ENCODE assay signal across 1 cellular context in the genomic region with DNA sequence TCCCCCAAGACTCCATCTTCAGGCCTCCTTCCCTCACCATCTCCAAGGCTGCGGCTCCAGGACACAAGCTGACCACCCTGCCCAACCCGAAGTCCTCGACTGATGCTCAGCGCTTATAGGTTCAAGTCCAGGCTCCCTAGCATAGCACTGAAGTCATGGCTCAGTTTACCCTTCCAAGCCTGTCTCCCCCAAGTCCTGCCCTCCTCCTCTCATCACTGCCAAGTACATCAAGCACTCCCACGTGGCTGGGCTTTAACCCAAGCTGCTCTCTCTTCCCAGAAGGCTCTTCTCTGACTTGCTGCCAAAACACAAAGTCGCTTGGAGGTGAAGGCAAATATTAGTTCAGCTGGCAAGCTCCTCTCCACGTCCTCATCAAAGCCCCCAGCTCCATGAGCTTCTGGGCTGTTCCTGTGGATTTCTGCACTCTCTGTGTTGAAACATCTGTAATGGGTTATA.
TF ChIP-seq lines count a peak whose summit lies in the region.

No MANE protein-coding gene starts in this region.

TF ChIP-seq in HepG2, 621 proteins besides CTCF, POLR2A, EP300 and RAD21 (continued from another document and continues in another):
- TF ChIP-seq, protein P1, sequence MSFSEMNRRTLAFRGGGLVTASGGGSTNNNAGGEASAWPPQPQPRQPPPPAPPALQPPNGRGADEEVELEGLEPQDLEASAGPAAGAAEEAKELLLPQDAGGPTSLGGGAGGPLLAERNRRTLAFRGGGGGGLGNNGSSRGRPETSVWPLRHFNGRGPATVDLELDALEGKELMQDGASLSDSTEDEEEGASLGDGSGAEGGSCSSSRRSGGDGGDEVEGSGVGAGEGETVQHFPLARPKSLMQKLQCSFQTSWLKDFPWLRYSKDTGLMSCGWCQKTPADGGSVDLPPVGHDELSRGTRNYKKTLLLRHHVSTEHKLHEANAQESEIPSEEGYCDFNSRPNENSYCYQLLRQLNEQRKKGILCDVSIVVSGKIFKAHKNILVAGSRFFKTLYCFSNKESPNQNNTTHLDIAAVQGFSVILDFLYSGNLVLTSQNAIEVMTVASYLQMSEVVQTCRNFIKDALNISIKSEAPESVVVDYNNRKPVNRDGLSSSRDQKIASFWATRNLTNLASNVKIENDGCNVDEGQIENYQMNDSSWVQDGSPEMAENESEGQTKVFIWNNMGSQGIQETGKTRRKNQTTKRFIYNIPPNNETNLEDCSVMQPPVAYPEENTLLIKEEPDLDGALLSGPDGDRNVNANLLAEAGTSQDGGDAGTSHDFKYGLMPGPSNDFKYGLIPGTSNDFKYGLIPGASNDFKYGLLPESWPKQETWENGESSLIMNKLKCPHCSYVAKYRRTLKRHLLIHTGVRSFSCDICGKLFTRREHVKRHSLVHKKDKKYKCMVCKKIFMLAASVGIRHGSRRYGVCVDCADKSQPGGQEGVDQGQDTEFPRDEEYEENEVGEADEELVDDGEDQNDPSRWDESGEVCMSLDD (CRISPR knock-in tag; IDR thresholded peaks at IDR 0.05; ENCODE audit: borderline replicate concordance), result no peak
- no peak for TF ChIP-seq ZNF773 (CRISPR knock-in tag; IDR thresholded peaks at IDR 0.05; ENCODE audit: borderline replicate concordance)
- TF ChIP-seq, protein P2, sequence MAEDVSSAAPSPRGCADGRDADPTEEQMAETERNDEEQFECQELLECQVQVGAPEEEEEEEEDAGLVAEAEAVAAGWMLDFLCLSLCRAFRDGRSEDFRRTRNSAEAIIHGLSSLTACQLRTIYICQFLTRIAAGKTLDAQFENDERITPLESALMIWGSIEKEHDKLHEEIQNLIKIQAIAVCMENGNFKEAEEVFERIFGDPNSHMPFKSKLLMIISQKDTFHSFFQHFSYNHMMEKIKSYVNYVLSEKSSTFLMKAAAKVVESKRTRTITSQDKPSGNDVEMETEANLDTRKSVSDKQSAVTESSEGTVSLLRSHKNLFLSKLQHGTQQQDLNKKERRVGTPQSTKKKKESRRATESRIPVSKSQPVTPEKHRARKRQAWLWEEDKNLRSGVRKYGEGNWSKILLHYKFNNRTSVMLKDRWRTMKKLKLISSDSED (CRISPR knock-in tag; IDR thresholded peaks at IDR 0.05), result no peak
- no peak for TF ChIP-seq RFX5 (IDR thresholded peaks at IDR 0.05; ENCODE audit: low read depth, low read length)
- TF ChIP-seq ATF7 (IDR thresholded peaks at IDR 0.05), result no peak
- no peak for TF ChIP-seq ATF7 (CRISPR knock-in tag; IDR thresholded peaks at IDR 0.05)
- TF ChIP-seq ATRX (CRISPR knock-in tag; IDR thresholded peaks at IDR 0.05; ENCODE audit: borderline replicate concordance), result no peak
- TF ChIP-seq, protein P3, sequence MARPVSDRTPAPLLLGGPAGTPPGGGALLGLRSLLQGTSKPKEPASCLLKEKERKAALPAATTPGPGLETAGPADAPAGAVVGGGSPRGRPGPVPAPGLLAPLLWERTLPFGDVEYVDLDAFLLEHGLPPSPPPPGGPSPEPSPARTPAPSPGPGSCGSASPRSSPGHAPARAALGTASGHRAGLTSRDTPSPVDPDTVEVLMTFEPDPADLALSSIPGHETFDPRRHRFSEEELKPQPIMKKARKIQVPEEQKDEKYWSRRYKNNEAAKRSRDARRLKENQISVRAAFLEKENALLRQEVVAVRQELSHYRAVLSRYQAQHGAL (CRISPR knock-in tag; IDR thresholded peaks at IDR 0.05; ENCODE audit: not compliant biosample characterization), result no peak
- no peak for TF ChIP-seq ATF1 (CRISPR knock-in tag; IDR thresholded peaks at IDR 0.05)
- TF ChIP-seq ZNF430 (CRISPR knock-in tag; IDR thresholded peaks at IDR 0.05), result peak; percentile 77; the same call in 1 of the 2 replicates
- TF ChIP-seq TCF7 (IDR thresholded peaks at IDR 0.05; ENCODE audit: low read depth), result 0 out of 2 replicates have a peak, but pooled peaks have one; percentile 57
- TF ChIP-seq STAG1 (CRISPR knock-in tag; IDR thresholded peaks at IDR 0.05), result no peak
- no peak for TF ChIP-seq WIZ (CRISPR knock-in tag; IDR thresholded peaks at IDR 0.05)
- TF ChIP-seq BCL6 (CRISPR knock-in tag; IDR thresholded peaks at IDR 0.05), result no peak; the same call in 1 of the 2 replicates
- no peak for TF ChIP-seq PAWR (CRISPR knock-in tag; IDR thresholded peaks at IDR 0.05; ENCODE audit: borderline replicate concordance)
- 0 out of 2 replicates have a peak, but pooled peaks have one; percentile 36 for TF ChIP-seq KLF6 (CRISPR knock-in tag; IDR thresholded peaks at IDR 0.05)
- peak; percentile 63; the same call in 1 of the 2 replicates for TF ChIP-seq ZNF788 (CRISPR knock-in tag; IDR thresholded peaks at IDR 0.05; ENCODE audit: borderline replicate concordance)
- no peak for TF ChIP-seq ZFP82 (CRISPR knock-in tag; IDR thresholded peaks at IDR 0.05; ENCODE audit: borderline replicate concordance)
- no peak for TF ChIP-seq NFRKB (IDR thresholded peaks at IDR 0.05)
- TF ChIP-seq, protein P4, sequence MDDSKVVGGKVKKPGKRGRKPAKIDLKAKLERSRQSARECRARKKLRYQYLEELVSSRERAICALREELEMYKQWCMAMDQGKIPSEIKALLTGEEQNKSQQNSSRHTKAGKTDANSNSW (CRISPR knock-in tag; IDR thresholded peaks at IDR 0.05; ENCODE audit: borderline replicate concordance), result no peak
- TF ChIP-seq HDAC1 (CRISPR knock-in tag; IDR thresholded peaks at IDR 0.05), result peak; percentile 63; the same call in 1 of the 2 replicates
- TF ChIP-seq SOX5 (CRISPR knock-in tag; IDR thresholded peaks at IDR 0.05; ENCODE audit: borderline replicate concordance), result peak; percentile 74; the same call in 1 of the 2 replicates
- TF ChIP-seq, protein P5, sequence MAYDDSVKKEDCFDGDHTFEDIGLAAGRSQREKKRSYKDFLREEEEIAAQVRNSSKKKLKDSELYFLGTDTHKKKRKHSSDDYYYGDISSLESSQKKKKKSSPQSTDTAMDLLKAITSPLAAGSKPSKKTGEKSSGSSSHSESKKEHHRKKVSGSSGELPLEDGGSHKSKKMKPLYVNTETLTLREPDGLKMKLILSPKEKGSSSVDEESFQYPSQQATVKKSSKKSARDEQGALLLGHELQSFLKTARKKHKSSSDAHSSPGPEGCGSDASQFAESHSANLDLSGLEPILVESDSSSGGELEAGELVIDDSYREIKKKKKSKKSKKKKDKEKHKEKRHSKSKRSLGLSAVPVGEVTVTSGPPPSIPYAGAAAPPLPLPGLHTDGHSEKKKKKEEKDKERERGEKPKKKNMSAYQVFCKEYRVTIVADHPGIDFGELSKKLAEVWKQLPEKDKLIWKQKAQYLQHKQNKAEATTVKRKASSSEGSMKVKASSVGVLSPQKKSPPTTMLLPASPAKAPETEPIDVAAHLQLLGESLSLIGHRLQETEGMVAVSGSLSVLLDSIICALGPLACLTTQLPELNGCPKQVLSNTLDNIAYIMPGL (CRISPR knock-in tag; IDR thresholded peaks at IDR 0.05; ENCODE audit: borderline replicate concordance in 1 of 2, low read depth in 1 of 2), result no peak; a peak in 1 of 4 replicates
- TF ChIP-seq, protein P6, sequence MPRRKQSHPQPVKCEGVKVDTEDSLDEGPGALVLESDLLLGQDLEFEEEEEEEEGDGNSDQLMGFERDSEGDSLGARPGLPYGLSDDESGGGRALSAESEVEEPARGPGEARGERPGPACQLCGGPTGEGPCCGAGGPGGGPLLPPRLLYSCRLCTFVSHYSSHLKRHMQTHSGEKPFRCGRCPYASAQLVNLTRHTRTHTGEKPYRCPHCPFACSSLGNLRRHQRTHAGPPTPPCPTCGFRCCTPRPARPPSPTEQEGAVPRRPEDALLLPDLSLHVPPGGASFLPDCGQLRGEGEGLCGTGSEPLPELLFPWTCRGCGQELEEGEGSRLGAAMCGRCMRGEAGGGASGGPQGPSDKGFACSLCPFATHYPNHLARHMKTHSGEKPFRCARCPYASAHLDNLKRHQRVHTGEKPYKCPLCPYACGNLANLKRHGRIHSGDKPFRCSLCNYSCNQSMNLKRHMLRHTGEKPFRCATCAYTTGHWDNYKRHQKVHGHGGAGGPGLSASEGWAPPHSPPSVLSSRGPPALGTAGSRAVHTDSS (CRISPR knock-in tag; conservative IDR thresholded peaks at IDR 0.05), result no peak
- TF ChIP-seq, protein P7, sequence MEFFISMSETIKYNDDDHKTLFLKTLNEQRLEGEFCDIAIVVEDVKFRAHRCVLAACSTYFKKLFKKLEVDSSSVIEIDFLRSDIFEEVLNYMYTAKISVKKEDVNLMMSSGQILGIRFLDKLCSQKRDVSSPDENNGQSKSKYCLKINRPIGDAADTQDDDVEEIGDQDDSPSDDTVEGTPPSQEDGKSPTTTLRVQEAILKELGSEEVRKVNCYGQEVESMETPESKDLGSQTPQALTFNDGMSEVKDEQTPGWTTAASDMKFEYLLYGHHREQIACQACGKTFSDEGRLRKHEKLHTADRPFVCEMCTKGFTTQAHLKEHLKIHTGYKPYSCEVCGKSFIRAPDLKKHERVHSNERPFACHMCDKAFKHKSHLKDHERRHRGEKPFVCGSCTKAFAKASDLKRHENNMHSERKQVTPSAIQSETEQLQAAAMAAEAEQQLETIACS (CRISPR knock-in tag; IDR thresholded peaks at IDR 0.05), result no peak
- TF ChIP-seq, protein P8, sequence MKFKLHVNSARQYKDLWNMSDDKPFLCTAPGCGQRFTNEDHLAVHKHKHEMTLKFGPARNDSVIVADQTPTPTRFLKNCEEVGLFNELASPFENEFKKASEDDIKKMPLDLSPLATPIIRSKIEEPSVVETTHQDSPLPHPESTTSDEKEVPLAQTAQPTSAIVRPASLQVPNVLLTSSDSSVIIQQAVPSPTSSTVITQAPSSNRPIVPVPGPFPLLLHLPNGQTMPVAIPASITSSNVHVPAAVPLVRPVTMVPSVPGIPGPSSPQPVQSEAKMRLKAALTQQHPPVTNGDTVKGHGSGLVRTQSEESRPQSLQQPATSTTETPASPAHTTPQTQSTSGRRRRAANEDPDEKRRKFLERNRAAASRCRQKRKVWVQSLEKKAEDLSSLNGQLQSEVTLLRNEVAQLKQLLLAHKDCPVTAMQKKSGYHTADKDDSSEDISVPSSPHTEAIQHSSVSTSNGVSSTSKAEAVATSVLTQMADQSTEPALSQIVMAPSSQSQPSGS (CRISPR knock-in tag; IDR thresholded peaks at IDR 0.05), result 0 out of 2 replicates have a peak, but pooled peaks have one; percentile 22
- TF ChIP-seq, protein P9, sequence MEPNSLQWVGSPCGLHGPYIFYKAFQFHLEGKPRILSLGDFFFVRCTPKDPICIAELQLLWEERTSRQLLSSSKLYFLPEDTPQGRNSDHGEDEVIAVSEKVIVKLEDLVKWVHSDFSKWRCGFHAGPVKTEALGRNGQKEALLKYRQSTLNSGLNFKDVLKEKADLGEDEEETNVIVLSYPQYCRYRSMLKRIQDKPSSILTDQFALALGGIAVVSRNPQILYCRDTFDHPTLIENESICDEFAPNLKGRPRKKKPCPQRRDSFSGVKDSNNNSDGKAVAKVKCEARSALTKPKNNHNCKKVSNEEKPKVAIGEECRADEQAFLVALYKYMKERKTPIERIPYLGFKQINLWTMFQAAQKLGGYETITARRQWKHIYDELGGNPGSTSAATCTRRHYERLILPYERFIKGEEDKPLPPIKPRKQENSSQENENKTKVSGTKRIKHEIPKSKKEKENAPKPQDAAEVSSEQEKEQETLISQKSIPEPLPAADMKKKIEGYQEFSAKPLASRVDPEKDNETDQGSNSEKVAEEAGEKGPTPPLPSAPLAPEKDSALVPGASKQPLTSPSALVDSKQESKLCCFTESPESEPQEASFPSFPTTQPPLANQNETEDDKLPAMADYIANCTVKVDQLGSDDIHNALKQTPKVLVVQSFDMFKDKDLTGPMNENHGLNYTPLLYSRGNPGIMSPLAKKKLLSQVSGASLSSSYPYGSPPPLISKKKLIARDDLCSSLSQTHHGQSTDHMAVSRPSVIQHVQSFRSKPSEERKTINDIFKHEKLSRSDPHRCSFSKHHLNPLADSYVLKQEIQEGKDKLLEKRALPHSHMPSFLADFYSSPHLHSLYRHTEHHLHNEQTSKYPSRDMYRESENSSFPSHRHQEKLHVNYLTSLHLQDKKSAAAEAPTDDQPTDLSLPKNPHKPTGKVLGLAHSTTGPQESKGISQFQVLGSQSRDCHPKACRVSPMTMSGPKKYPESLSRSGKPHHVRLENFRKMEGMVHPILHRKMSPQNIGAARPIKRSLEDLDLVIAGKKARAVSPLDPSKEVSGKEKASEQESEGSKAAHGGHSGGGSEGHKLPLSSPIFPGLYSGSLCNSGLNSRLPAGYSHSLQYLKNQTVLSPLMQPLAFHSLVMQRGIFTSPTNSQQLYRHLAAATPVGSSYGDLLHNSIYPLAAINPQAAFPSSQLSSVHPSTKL (CRISPR knock-in tag; IDR thresholded peaks at IDR 0.05), result peak; percentile 85
- peak; percentile 34; the same call in 1 of the 2 replicates for TF ChIP-seq ZNF614 (CRISPR knock-in tag; IDR thresholded peaks at IDR 0.05; ENCODE audit: borderline replicate concordance)
- no peak for TF ChIP-seq PHB2 (IDR thresholded peaks at IDR 0.05; ENCODE audit: partially characterized antibody)
- TF ChIP-seq BRD4 (CRISPR knock-in tag; IDR thresholded peaks at IDR 0.05), result no peak
- TF ChIP-seq BRCA1 (CRISPR knock-in tag; IDR thresholded peaks at IDR 0.05), result no peak
- TF ChIP-seq, protein P10, sequence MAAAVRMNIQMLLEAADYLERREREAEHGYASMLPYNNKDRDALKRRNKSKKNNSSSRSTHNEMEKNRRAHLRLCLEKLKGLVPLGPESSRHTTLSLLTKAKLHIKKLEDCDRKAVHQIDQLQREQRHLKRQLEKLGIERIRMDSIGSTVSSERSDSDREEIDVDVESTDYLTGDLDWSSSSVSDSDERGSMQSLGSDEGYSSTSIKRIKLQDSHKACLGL (CRISPR knock-in tag; IDR thresholded peaks at IDR 0.05), result no peak
- TF ChIP-seq, protein P11, sequence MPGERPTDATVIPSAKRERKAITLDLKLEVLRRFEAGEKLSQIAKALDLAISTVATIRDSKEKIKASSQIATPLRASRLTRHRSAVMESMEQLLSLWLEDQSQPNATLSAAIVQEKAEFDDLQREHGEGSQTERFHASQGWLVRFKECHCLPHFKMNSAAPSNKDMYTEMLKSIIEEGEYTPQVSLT (CRISPR knock-in tag; IDR thresholded peaks at IDR 0.05; ENCODE audit: borderline replicate concordance, low read depth), result no peak
- no peak for TF ChIP-seq RFXAP (CRISPR knock-in tag; IDR thresholded peaks at IDR 0.05; ENCODE audit: borderline replicate concordance)
- TF ChIP-seq HNRNPLL (IDR thresholded peaks at IDR 0.05; ENCODE audit: low read depth, low read length, poor library complexity, severe bottlenecking), result no peak
- no peak for TF ChIP-seq ZSCAN21 (CRISPR knock-in tag; IDR thresholded peaks at IDR 0.05; ENCODE audit: borderline replicate concordance)
- no peak for TF ChIP-seq NAIF1 (CRISPR knock-in tag; IDR thresholded peaks at IDR 0.05; ENCODE audit: borderline replicate concordance)
- no peak for TF ChIP-seq ZNF329 (CRISPR knock-in tag; IDR thresholded peaks at IDR 0.05; ENCODE audit: low read depth)
- TF ChIP-seq ZEB1 (IDR thresholded peaks at IDR 0.05; ENCODE audit: insufficient replicate concordance, low read depth), result no peak
- TF ChIP-seq ZBTB7A (CRISPR knock-in tag; IDR thresholded peaks at IDR 0.05), result no peak
- TF ChIP-seq ZNF543 (CRISPR knock-in tag; IDR thresholded peaks at IDR 0.05), result no peak
- TF ChIP-seq ZNF501 (CRISPR knock-in tag; IDR thresholded peaks at IDR 0.05), result 0 out of 2 replicates have a peak, but pooled peaks have one; percentile 73
- TF ChIP-seq ZNF83 (CRISPR knock-in tag; IDR thresholded peaks at IDR 0.05; ENCODE audit: borderline replicate concordance), result no peak
- TF ChIP-seq KDM4B (CRISPR knock-in tag; IDR thresholded peaks at IDR 0.05), result no peak
